ENCODE assay signal across 31 cellular contexts in the genomic region with DNA sequence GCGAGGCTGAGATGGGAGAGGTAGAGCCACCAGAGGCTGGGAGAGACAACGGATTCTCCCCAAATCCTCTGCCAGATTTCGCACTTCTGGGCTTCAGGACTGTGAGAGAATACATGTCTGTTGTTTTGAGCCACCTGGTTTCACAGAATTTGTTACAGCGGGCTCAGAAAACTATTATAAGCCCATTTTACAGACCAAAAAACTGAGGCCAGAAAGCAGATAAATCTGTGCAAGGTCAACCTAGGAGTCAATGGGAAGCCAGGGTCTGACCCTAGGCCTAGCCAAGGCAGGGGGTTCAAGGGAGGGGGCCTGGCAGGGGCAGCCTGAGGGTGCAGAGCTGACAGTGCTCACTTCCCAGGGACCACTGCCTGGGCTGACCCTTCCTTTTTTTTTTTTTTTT. TPM values are rescaled to one million over a fixed set of nuclear protein-coding genes. Genes with fewer than 3 reads are reported as not detected.
A peak's percentile ranks its signal among the peaks of the same experiment; 100 is the strongest.
DNase-seq lines count a peak whose midpoint lies in the region; ATAC-seq, FAIRE-seq and TF ChIP-seq lines count a peak whose summit lies in the region.
"Had no signal": no experiment of that assay in that cellular context is flagged by ENCODE, and none has a peak within 500 bp of the region (broad histone marks: within the 10 kb centered on the region; RNA-seq: fewer than 3 reads in every experiment).

No MANE protein-coding gene starts in this region.

- in situ Hi-C loops in K562 (cut with MboI), result no loop called here

- no peaks in the 10 kb centered on the region for H3K79me2 ChIP-seq in K562 (ENCODE audit: control insufficient read depth, insufficient read depth, low read length)
- no peaks in the 10 kb centered on the region for H3K79me2 ChIP-seq in neural progenitor cell (ENCODE audit: low read depth)
- no peaks in the 10 kb centered on the region for H3K79me2 ChIP-seq in smooth muscle cell (ENCODE audit: low read depth)

- peaks cover 26% of the 10 kb centered on the region for H3K4me1 Mint-ChIP-seq in neural progenitor cell
- H3K4me1 Mint-ChIP-seq in activated T-helper 1 cell treated with anti-CD3 and anti-CD28 coated beads, Interleukin-12 subunit alpha, Interleukin-12 subunit beta, Interleukin-2, Interleukin-4 antibody, amounts not matched to agents 30 ng/mL and 10 ng/mL and 1 ng/mL, durations not matched to agents 14 hours and 24 hours and 36 hours (ENCODE audit: low read depth), result no peaks in the 10 kb centered on the region
- H3K4me1 Mint-ChIP-seq: CD4-positive, alpha-beta memory T cell; CD4-positive, CD25-positive, alpha-beta regulatory T cell had no signal

- no TSS peak for BruUV-seq in K562 (replicated peaks; lab: Mats Ljungman, UMichigan)

- no peak for TF ChIP-seq POLR2A in K562 (conservative IDR thresholded peaks at IDR 0.05)

- H3K9me1 ChIP-seq in K562 (ENCODE audit: control insufficient read depth, insufficient read depth, low read length), result no peaks in the 10 kb centered on the region

- H2AFZ ChIP-seq in K562 (ENCODE audit: low read depth, low read length) (no peak overlapping the region), neural progenitor cell (replicated peaks) (no peak overlapping the region), smooth muscle cell (ENCODE audit: low read depth) (no peak overlapping the region)

- intact Hi-C loops in Right ventricle myocardium superior (cut with DNase I), result no loop called here
- intact Hi-C loops in heart right ventricle (cut with DNase I), result no loop called here
- intact Hi-C loops in K562 (cut with micrococcal nuclease), result no loop called here
- intact Hi-C loops in mucosa of descending colon (cut with DNase I, micrococcal nuclease), result no loop called here
- intact Hi-C loops in activated T-helper 1 cell treated with anti-CD3 and anti-CD28 coated beads, Interleukin-12 subunit alpha, Interleukin-12 subunit beta, Interleukin-2, Interleukin-4 antibody, amounts not matched to agents 30 ng/mL and 10 ng/mL and 1 ng/mL, durations not matched to agents 14 hours and 24 hours and 36 hours (cut with micrococcal nuclease), result no loop called here

- H3K36me3 Mint-ChIP-seq in neural progenitor cell, result no peaks in the 10 kb centered on the region
- H3K36me3 Mint-ChIP-seq in activated T-helper 1 cell treated with anti-CD3 and anti-CD28 coated beads, Interleukin-12 subunit alpha, Interleukin-12 subunit beta, Interleukin-2, Interleukin-4 antibody, amounts not matched to agents 30 ng/mL and 10 ng/mL and 1 ng/mL, durations not matched to agents 14 hours and 24 hours and 36 hours (ENCODE audit: low read depth), result no peaks in the 10 kb centered on the region
- H3K36me3 Mint-ChIP-seq: CD14-positive monocyte; CD4-positive, alpha-beta memory T cell; CD4-positive, CD25-positive, alpha-beta regulatory T cell; CD8-positive, alpha-beta memory T cell had no signal

- no peak for ATAC-seq in Right ventricle myocardium superior (ENCODE audit: poor library complexity)
- no peak for ATAC-seq in heart right ventricle
- no peak for ATAC-seq in K562
- no peak for ATAC-seq in mucosa of descending colon
- ATAC-seq: GM12878 had no signal

- H3K4me2 ChIP-seq in K562 (ENCODE audit: insufficient read depth, low read length), result no peak overlapping the region
- no peak overlapping the region for H3K4me2 ChIP-seq in neural progenitor cell
- H3K4me2 ChIP-seq in smooth muscle cell, result no peak overlapping the region
- H3K4me2 ChIP-seq: BLaER1 had no signal

- H4K20me1 ChIP-seq in K562 (replicated peaks; ENCODE audit: control insufficient read depth, insufficient read depth, low read length) (peaks cover 23% of the 10 kb centered on the region), neural progenitor cell (ENCODE audit: low read depth) (no peaks in the 10 kb centered on the region), smooth muscle cell (ENCODE audit: low read depth) (no peaks in the 10 kb centered on the region)
- H4K20me1 ChIP-seq: BLaER1 had no signal

- H3K4me3 ChIP-seq in heart right ventricle, result no peak overlapping the region
- no peak overlapping the region for H3K4me3 ChIP-seq in K562
- H3K4me3 ChIP-seq in neural progenitor cell, result no peak overlapping the region
- no peak overlapping the region for H3K4me3 ChIP-seq in smooth muscle cell
- no peak overlapping the region for H3K4me3 ChIP-seq in mucosa of descending colon
- H3K4me3 ChIP-seq: BLaER1, GM12878 had no signal

- DNase-seq in Right ventricle myocardium superior (peak; percentile 11), heart right ventricle (no peak), K562 (ENCODE audit: extremely low read depth in 1 of 4, low spot score in 3 of 4) (no peak), neural progenitor cell (ENCODE audit: low spot score) (no peak), smooth muscle cell (lab: John Stamatoyannopoulos, UW; ENCODE audit: unreplicated experiment) (no peak), NCI-H1694 treated with DMSO at 0.1 percent for 48 hours (lab: John Stamatoyannopoulos, UW) (no peak), mucosa of descending colon (no peak)
- DNase-seq in activated T-helper 1 cell treated with anti-CD3 and anti-CD28 coated beads, Interleukin-12 subunit alpha, Interleukin-12 subunit beta, Interleukin-2, Interleukin-4 antibody, amounts not matched to agents 30 ng/mL and 10 ng/mL and 1 ng/mL, durations not matched to agents 14 hours and 24 hours and 36 hours (ENCODE audit: low spot score), result no peak
- DNase-seq: 8988T; ACHN; BE2C; C1 segment of cervical spinal cord; CD4-positive, alpha-beta memory T cell; CD4-positive, CD25-positive, alpha-beta regulatory T cell; COR-L47; DMS 273 treated with DMSO at 0.1 percent for 48 hours; DMS153; DMS53; DMS79; DND-41; EL; GDM1 had no signal

- H3K4me1 ChIP-seq in heart right ventricle (no peaks in the 10 kb centered on the region), K562 (replicated peaks in 1 of 2; ENCODE audit: control insufficient read depth in 2 of 2, insufficient read depth in 2 of 2, low read length in 2 of 2) (peaks cover 0 to 21% of the 10 kb centered on the region in 2 experiments; a peak in 1 of 5 replicates), neural progenitor cell (peaks cover 20% of the 10 kb centered on the region), smooth muscle cell (ENCODE audit: low read depth) (peaks cover 28% of the 10 kb centered on the region), mucosa of descending colon (ENCODE audit: low read depth) (no peaks in the 10 kb centered on the region)
- H3K4me1 ChIP-seq: BE2C had no signal

- CTCF ChIA-PET in K562 (lab: Yijun Ruan, JAX; ENCODE audit: low intra/inter-chr PET ratio), result no interaction called here

- H3K27ac ChIP-seq in heart right ventricle, result no peak overlapping the region
- no peak overlapping the region for H3K27ac ChIP-seq in K562 (ENCODE audit: extremely low read depth, low read depth, low read length)
- no peak overlapping the region for H3K27ac ChIP-seq in neural progenitor cell
- H3K27ac ChIP-seq in smooth muscle cell (ENCODE audit: low read depth), result peak overlapping the region; percentile 97
- H3K27ac ChIP-seq: BLaER1 had no signal

- peak overlapping the region; percentile 53 for H3K4me3 Mint-ChIP-seq in neural progenitor cell
- H3K4me3 Mint-ChIP-seq in activated T-helper 1 cell treated with anti-CD3 and anti-CD28 coated beads, Interleukin-12 subunit alpha, Interleukin-12 subunit beta, Interleukin-2, Interleukin-4 antibody, amounts not matched to agents 30 ng/mL and 10 ng/mL and 1 ng/mL, durations not matched to agents 14 hours and 24 hours and 36 hours, result no peak overlapping the region
- H3K4me3 Mint-ChIP-seq: CD14-positive monocyte; CD4-positive, alpha-beta memory T cell; CD4-positive, CD25-positive, alpha-beta regulatory T cell; CD8-positive, alpha-beta memory T cell had no signal

- H3K9me3 Mint-ChIP-seq in neural progenitor cell, result no peaks in the 10 kb centered on the region
- H3K9me3 Mint-ChIP-seq in activated T-helper 1 cell treated with anti-CD3 and anti-CD28 coated beads, Interleukin-12 subunit alpha, Interleukin-12 subunit beta, Interleukin-2, Interleukin-4 antibody, amounts not matched to agents 30 ng/mL and 10 ng/mL and 1 ng/mL, durations not matched to agents 14 hours and 24 hours and 36 hours, result no peaks in the 10 kb centered on the region
- H3K9me3 Mint-ChIP-seq: CD4-positive, alpha-beta memory T cell; CD4-positive, CD25-positive, alpha-beta regulatory T cell; CD8-positive, alpha-beta memory T cell had no signal

- H3K9me3 ChIP-seq in heart right ventricle, result no peaks in the 10 kb centered on the region
- no peaks in the 10 kb centered on the region for H3K9me3 ChIP-seq in K562 (replicated peaks; ENCODE audit: control insufficient read depth, insufficient read depth, low read depth, low read length)
- H3K9me3 ChIP-seq in neural progenitor cell (ENCODE audit: low read depth), result no peaks in the 10 kb centered on the region
- H3K9me3 ChIP-seq in smooth muscle cell (replicated peaks; ENCODE audit: low read depth), result no peaks in the 10 kb centered on the region
- no peaks in the 10 kb centered on the region for H3K9me3 ChIP-seq in mucosa of descending colon
- H3K9me3 ChIP-seq: BE2C, BLaER1 had no signal

- H3K9ac ChIP-seq in K562 (ENCODE audit: insufficient read depth in 1 of 2, low read depth in 2 of 2, low read length in 2 of 2), result no peak overlapping the region
- H3K9ac ChIP-seq in neural progenitor cell, result no peak overlapping the region
- H3K9ac ChIP-seq in smooth muscle cell (ENCODE audit: low read depth), result no peak overlapping the region
- H3K9ac ChIP-seq: BLaER1 had no signal

- TF ChIP-seq CTCF in heart right ventricle (IDR thresholded peaks at IDR 0.05) (no peak), K562 (IDR thresholded peaks at IDR 0.05 in 2 of 3, conservative IDR thresholded peaks at IDR 0.05 in 1 of 3; ENCODE audit: insufficient read depth in 2 of 3, low read depth in 1 of 3, low read length in 3 of 3) (no peak), neural progenitor cell (IDR thresholded peaks at IDR 0.05) (no peak), smooth muscle cell (IDR thresholded peaks at IDR 0.05; ENCODE audit: borderline replicate concordance, insufficient read depth, poor library complexity, severe bottlenecking) (no peak), mucosa of descending colon (IDR thresholded peaks at IDR 0.05) (no peak)

- POLR2A ChIA-PET in K562 (lab: Yijun Ruan, JAX), result interaction anchor here (0.7 kb wide), 1 partner anchor 600 kb away, joined by 3 read pairs; no protein-coding TSS in a partner anchor

- H3K27me3 Mint-ChIP-seq in neural progenitor cell (ENCODE audit: insufficient read depth, low read depth), result peaks cover 37% of the 10 kb centered on the region
- H3K27me3 Mint-ChIP-seq in activated T-helper 1 cell treated with anti-CD3 and anti-CD28 coated beads, Interleukin-12 subunit alpha, Interleukin-12 subunit beta, Interleukin-2, Interleukin-4 antibody, amounts not matched to agents 30 ng/mL and 10 ng/mL and 1 ng/mL, durations not matched to agents 14 hours and 24 hours and 36 hours (ENCODE audit: insufficient read depth), result peaks cover 3% of the 10 kb centered on the region

- peaks cover 0 to 54% (median 31%) of the 10 kb centered on the region in 7 donors for H3K27me3 ChIP-seq in heart right ventricle
- peaks cover 34 to 77% of the 10 kb centered on the region in 2 experiments for H3K27me3 ChIP-seq in K562 (ENCODE audit: control insufficient read depth in 2 of 2, insufficient read depth in 2 of 2, low read length in 2 of 2)
- no peaks in the 10 kb centered on the region for H3K27me3 ChIP-seq in neural progenitor cell
- no peaks in the 10 kb centered on the region for H3K27me3 ChIP-seq in smooth muscle cell (ENCODE audit: low read depth)

- H3K36me3 ChIP-seq in heart right ventricle, result no peaks in the 10 kb centered on the region
- no peaks in the 10 kb centered on the region for H3K36me3 ChIP-seq in K562 (ENCODE audit: control insufficient read depth, insufficient read depth, low read length)
- H3K36me3 ChIP-seq in neural progenitor cell, result no peaks in the 10 kb centered on the region
- no peaks in the 10 kb centered on the region for H3K36me3 ChIP-seq in smooth muscle cell (ENCODE audit: low read depth)
- H3K36me3 ChIP-seq in mucosa of descending colon (ENCODE audit: low read depth), result no peaks in the 10 kb centered on the region
- H3K36me3 ChIP-seq: BE2C, BLaER1 had no signal

- FAIRE-seq in K562 (lab: Jason Lieb, UNC), result no peak
- FAIRE-seq: A204.1, GM12878, GM12892, GM18507 had no signal

- H3F3A ChIP-seq in neural progenitor cell (ENCODE audit: low read depth) (peaks cover 9% of the 10 kb centered on the region), smooth muscle cell (ENCODE audit: low read depth) (peaks cover 29% of the 10 kb centered on the region)

- TF ChIP-seq RAD21 in K562 (CRISPR knock-in tag; conservative IDR thresholded peaks at IDR 0.05 in 1 of 2, IDR thresholded peaks at IDR 0.05 in 1 of 2), result no peak

- no peak for TF ChIP-seq EP300 in K562 (IDR thresholded peaks at IDR 0.05; ENCODE audit: low read length)

- 94 to 96% methylated on average over 4 of the region's 4 CpGs for WGBS in heart right ventricle, 2 donors
- 11% methylated on average over 4 of the region's 4 CpGs for WGBS in K562 (ENCODE audit: insufficient coverage, low coverage, missing lambda C conversion rate)
- 100% methylated on average over 4 of the region's 4 CpGs for WGBS in smooth muscle cell (ENCODE audit: low lambda C conversion rate)

- H3K27ac Mint-ChIP-seq in neural progenitor cell, result no peak overlapping the region
- no peak overlapping the region for H3K27ac Mint-ChIP-seq in activated T-helper 1 cell treated with anti-CD3 and anti-CD28 coated beads, Interleukin-12 subunit alpha, Interleukin-12 subunit beta, Interleukin-2, Interleukin-4 antibody, amounts not matched to agents 30 ng/mL and 10 ng/mL and 1 ng/mL, durations not matched to agents 14 hours and 24 hours and 36 hours
- H3K27ac Mint-ChIP-seq: CD4-positive, alpha-beta memory T cell; CD4-positive, CD25-positive, alpha-beta regulatory T cell; CD8-positive, alpha-beta memory T cell had no signal

RNA-seq across cellular contexts. Expression of a gene that starts 8.7 kb away (rescaled TPM):
- total RNA-seq in Right ventricle myocardium superior (not detected), heart right ventricle (not detected), K562 (2014; rRNA removed) (not detected in 2 replicates), K562 (2014; rRNA removed; fragmentation: Illumina TruSeq; extraction: Trizol) (not detected in 2 replicates), K562 (2015; rRNA removed; fragmentation: Illumina TruSeq; extraction: Trizol) (not detected in 2 replicates), K562 (2021) (not detected in 2 replicates), neural progenitor cell (ENCODE audit: low replicate concordance) (not detected in 2 replicates), smooth muscle cell (5.3 and 14.3 TPM in 2 replicates), mucosa of descending colon (not detected)
- polyA plus RNA-seq in heart right ventricle (not detected), K562 (2011; rRNA removed) (not detected in 2 replicates), K562 (2014; fragmentation: Illumina TruSeq; extraction: Trizol) (not detected in 2 replicates), K562 (2014; fragmentation: Nextera tagmentation; extraction: Ambion mirVana) (not detected), K562 (2014; rRNA removed) (not detected in 2 replicates), smooth muscle cell (19.0 and 32.7 TPM in 2 replicates)
- not detected in 2 replicates for total RNA-seq in K562 (2011; cell fraction: chromatin; rRNA removed; ENCODE audit: low replicate concordance)
- not detected in 2 replicates for total RNA-seq in K562 (2011; cell fraction: nucleolus; rRNA removed)
- total RNA-seq in K562 (2011; cell fraction: nucleoplasm; rRNA removed), result not detected in 2 replicates
- polyA plus RNA-seq in K562 (2011; cell fraction: cytosol; rRNA removed), result not detected in 2 replicates
- polyA plus RNA-seq in K562 (2011; cell fraction: nucleus; rRNA removed), result not detected in 2 replicates
- polyA plus RNA-seq in K562 (2012), result not detected in 2 replicates
- not detected in 2 replicates for polyA minus RNA-seq in K562 (2011; rRNA and poly(A)+ RNA removed)
- not detected in 2 replicates for polyA minus RNA-seq in K562 (2011; cell fraction: cytosol; rRNA and poly(A)+ RNA removed)
- polyA minus RNA-seq in K562 (2011; cell fraction: nucleus; rRNA and poly(A)+ RNA removed), result not detected in 2 replicates
- not detected in 2 replicates for total RNA-seq in activated T-helper 1 cell treated with anti-CD3 and anti-CD28 coated beads, Interleukin-12 subunit alpha, Interleukin-12 subunit beta, Interleukin-2, Interleukin-4 antibody, amounts not matched to agents 30 ng/mL and 10 ng/mL and 1 ng/mL, durations not matched to agents 14 hours and 24 hours and 36 hours
- total RNA-seq: CD4-positive, alpha-beta memory T cell; CD4-positive, CD25-positive, alpha-beta regulatory T cell; CD8-positive, alpha-beta memory T cell; Daoy; GM12878 had no signal
- polyA plus RNA-seq: AG04450; CD14-positive monocyte; CD4-positive, alpha-beta memory T cell; CD4-positive, CD25-positive, alpha-beta regulatory T cell; CD8-positive, alpha-beta memory T cell; GM12878 had no signal
